28 cellular contexts compared by ENCODE assay signal in genomic region chr10:129704225-129704624, GRCh38.
"Had no signal": no experiment of that assay in that cellular context is flagged by ENCODE, and none has a peak within 500 bp of the region (broad histone marks: within the 10 kb centered on the region; RNA-seq: fewer than 3 reads in every experiment).

No MANE protein-coding gene starts in this region.

- H3K27me3 Mint-ChIP-seq: activated CD4-positive, alpha-beta memory T cell treated with anti-CD3 and anti-CD28 coated beads, Interleukin-2, amount 10 ng/mL, durations not matched to agents 7 days and 5 days; activated CD4-positive, alpha-beta T cell treated with anti-CD3 and anti-CD28 coated beads, Interleukin-2, amount 10 ng/mL, durations not matched to agents 7 days and 5 days; activated naive CD4-positive, alpha-beta T cell treated with anti-CD3 and anti-CD28 coated beads, Interleukin-2, amount 10 ng/mL, durations not matched to agents 7 days and 5 days; activated naive CD8-positive, alpha-beta T cell treated with anti-CD3 and anti-CD28 coated beads, Interleukin-2, amount 10 ng/mL, durations not matched to agents 7 days and 5 days; activated T-cell treated with anti-CD3 and anti-CD28 coated beads, Interleukin-2, amount 50 U/mL, for 24 hours; natural killer cell treated with Interleukin-12 subunit alpha and Interleukin-12 subunit beta and Interleukin-15 and Interleukin-18, amount 100 ng/mL, for 72 hours; T-helper 17 cell had no signal

- H3K4me3 Mint-ChIP-seq: activated CD4-positive, alpha-beta memory T cell treated with anti-CD3 and anti-CD28 coated beads, Interleukin-2, amount 10 ng/mL, durations not matched to agents 7 days and 5 days; activated CD4-positive, alpha-beta T cell treated with anti-CD3 and anti-CD28 coated beads, Interleukin-2, amount 10 ng/mL, durations not matched to agents 7 days and 5 days; activated naive CD4-positive, alpha-beta T cell treated with anti-CD3 and anti-CD28 coated beads, Interleukin-2, amount 10 ng/mL, durations not matched to agents 7 days and 5 days; activated naive CD8-positive, alpha-beta T cell treated with anti-CD3 and anti-CD28 coated beads, Interleukin-2, amount 10 ng/mL, durations not matched to agents 7 days and 5 days; activated T-cell treated with anti-CD3 and anti-CD28 coated beads, Interleukin-2, amount 50 U/mL, for 24 hours; brain; natural killer cell treated with Interleukin-12 subunit alpha and Interleukin-12 subunit beta and Interleukin-15 and Interleukin-18, amount 100 ng/mL, for 72 hours; T-helper 17 cell had no signal

- H3K4me3 ChIP-seq: ascending aorta, cardiac muscle cell, left ventricle myocardium inferior, lung, mucosa of descending colon, pancreas, psoas muscle, right atrium auricular region, tibial nerve had no signal

- H3K9me3 Mint-ChIP-seq: activated CD4-positive, alpha-beta memory T cell treated with anti-CD3 and anti-CD28 coated beads, Interleukin-2, amount 10 ng/mL, durations not matched to agents 7 days and 5 days; activated CD4-positive, alpha-beta T cell treated with anti-CD3 and anti-CD28 coated beads, Interleukin-2, amount 10 ng/mL, durations not matched to agents 7 days and 5 days; activated naive CD4-positive, alpha-beta T cell treated with anti-CD3 and anti-CD28 coated beads, Interleukin-2, amount 10 ng/mL, durations not matched to agents 7 days and 5 days; activated naive CD8-positive, alpha-beta T cell treated with anti-CD3 and anti-CD28 coated beads, Interleukin-2, amount 10 ng/mL, durations not matched to agents 7 days and 5 days; activated T-cell treated with anti-CD3 and anti-CD28 coated beads, Interleukin-2, amount 50 U/mL, for 24 hours; brain; natural killer cell treated with Interleukin-12 subunit alpha and Interleukin-12 subunit beta and Interleukin-15 and Interleukin-18, amount 100 ng/mL, for 72 hours had no signal

- H3K27me3 ChIP-seq: ascending aorta, cardiac muscle cell, pancreas, right atrium auricular region, tibial nerve had no signal

- H3K27ac ChIP-seq: ascending aorta, cardiac muscle cell, left ventricle myocardium inferior, pancreas, psoas muscle, right atrium auricular region, tibial nerve had no signal

- DNase-seq: activated CD4-positive, alpha-beta memory T cell treated with anti-CD3 and anti-CD28 coated beads, Interleukin-2, amount 10 ng/mL, durations not matched to agents 7 days and 5 days; activated CD4-positive, alpha-beta T cell treated with anti-CD3 and anti-CD28 coated beads for 1 hour; activated CD4-positive, alpha-beta T cell treated with anti-CD3 and anti-CD28 coated beads, Interleukin-2, amount 10 ng/mL, durations not matched to agents 7 days and 5 days; activated CD8-positive, alpha-beta memory T cell treated with anti-CD3 and anti-CD28 coated beads, Interleukin-2, amount 50 U/mL, for 48 hours; activated gamma-delta T cell; activated naive CD4-positive, alpha-beta T cell treated with anti-CD3 and anti-CD28 coated beads, Interleukin-2, amount 10 ng/mL, durations not matched to agents 7 days and 5 days; activated naive CD8-positive, alpha-beta T cell treated with anti-CD3 and anti-CD28 coated beads, Interleukin-2, amount 10 ng/mL, durations not matched to agents 7 days and 5 days; activated T-cell treated with anti-CD3 and anti-CD28 coated beads, Interleukin-2, amount 50 U/mL, for 24 hours; cerebellar nuclear complex; cortex of kidney; foreskin fibroblast; left ventricle myocardium inferior; mesendoderm; mucosa of descending colon; psoas muscle; stimulated activated CD4-positive, alpha-beta T cell treated with anti-CD3 and anti-CD28 coated beads, Interleukin-15, amount 100 ng/mL, for 24 hours; stimulated activated naive CD4-positive, alpha-beta T cell treated with Interleukin-2 at 50 U/mL for 16 hours; T-helper 17 cell had no signal

- H3K9me3 ChIP-seq: ascending aorta, left ventricle myocardium inferior, mucosa of descending colon, pancreas, psoas muscle, right atrium auricular region, tibial nerve had no signal

- H3K27ac Mint-ChIP-seq: activated CD4-positive, alpha-beta memory T cell treated with anti-CD3 and anti-CD28 coated beads, Interleukin-2, amount 10 ng/mL, durations not matched to agents 7 days and 5 days; activated CD4-positive, alpha-beta T cell treated with anti-CD3 and anti-CD28 coated beads, Interleukin-2, amount 10 ng/mL, durations not matched to agents 7 days and 5 days; natural killer cell treated with Interleukin-12 subunit alpha and Interleukin-12 subunit beta and Interleukin-15 and Interleukin-18, amount 100 ng/mL, for 72 hours; T-helper 17 cell had no signal

- ATAC-seq: esophagus mucosa; mucosa of descending colon; natural killer cell treated with Interleukin-12 subunit alpha and Interleukin-12 subunit beta and Interleukin-15 and Interleukin-18, amount 100 ng/mL, for 72 hours; pancreas; psoas muscle; T-helper 17 cell had no signal

- H3K36me3 Mint-ChIP-seq: activated naive CD8-positive, alpha-beta T cell treated with anti-CD3 and anti-CD28 coated beads, Interleukin-2, amount 10 ng/mL, durations not matched to agents 7 days and 5 days; brain; natural killer cell treated with Interleukin-12 subunit alpha and Interleukin-12 subunit beta and Interleukin-15 and Interleukin-18, amount 100 ng/mL, for 72 hours had no signal

- H3K36me3 ChIP-seq: ascending aorta, cardiac muscle cell, left ventricle myocardium inferior, pancreas, right atrium auricular region had no signal

- H3K4me1 Mint-ChIP-seq: activated CD4-positive, alpha-beta memory T cell treated with anti-CD3 and anti-CD28 coated beads, Interleukin-2, amount 10 ng/mL, durations not matched to agents 7 days and 5 days had no signal

- FAIRE-seq: islet of Langerhans, pancreas had no signal
